In genomic region chr7:106070567-106071254, GRCh38 we compare ENCODE assay signal across 8 cellular contexts. TPM values are rescaled to one million over a fixed set of nuclear protein-coding genes. Genes with fewer than 3 reads are reported as not detected.
DNase-seq lines count a peak whose midpoint lies in the region; ATAC-seq and TF ChIP-seq lines count a peak whose summit lies in the region.

No MANE protein-coding gene starts in this region.

- H3K27ac ChIP-seq in OCI-LY1 (ENCODE audit: low read depth, low read length, poor library complexity, severe bottlenecking): peak overlapping the region; percentile 99
- H3K27ac ChIP-seq in esophagus muscularis mucosa (replicated peaks in 1 of 4): peak overlapping the region; percentile 74 to 86 (median 86)
- H3K27ac ChIP-seq in thyroid gland: peak overlapping the region; percentile 68 to 96 (median 91)

- no peaks in the 10 kb centered on the region for H3K79me2 ChIP-seq in OCI-LY1 (ENCODE audit: insufficient read depth, low read length)

- no peaks in the 10 kb centered on the region for H3K36me3 Mint-ChIP-seq in activated naive CD4-positive, alpha-beta T cell treated with anti-CD3 and anti-CD28 coated beads, Interleukin-2, amount 50 U/mL, for 24 hours

- H3K36me3 ChIP-seq in OCI-LY1 (ENCODE audit: insufficient read depth, low read length): no peaks in the 10 kb centered on the region
- H3K36me3 ChIP-seq in esophagus muscularis mucosa: no peaks in the 10 kb centered on the region
- no peaks in the 10 kb centered on the region for H3K36me3 ChIP-seq in thyroid gland

- H3K9me2 ChIP-seq in OCI-LY1 (ENCODE audit: low read depth, low read length): no peaks in the 10 kb centered on the region

- H3K4me3 Mint-ChIP-seq in activated naive CD4-positive, alpha-beta T cell treated with anti-CD3 and anti-CD28 coated beads, Interleukin-2, amount 50 U/mL, for 24 hours: peak overlapping the region; percentile 81

- no peak overlapping the region for H2AFZ ChIP-seq in OCI-LY1 (ENCODE audit: low read length)

- no peaks in the 10 kb centered on the region for H3K27me3 Mint-ChIP-seq in activated naive CD4-positive, alpha-beta T cell treated with anti-CD3 and anti-CD28 coated beads, Interleukin-2, amount 50 U/mL, for 24 hours

- TF ChIP-seq EP300 in esophagus muscularis mucosa (IDR thresholded peaks at IDR 0.05): no peak

- peak overlapping the region; percentile 95 for H3K27ac Mint-ChIP-seq in activated naive CD4-positive, alpha-beta T cell treated with anti-CD3 and anti-CD28 coated beads, Interleukin-2, amount 50 U/mL, for 24 hours

- H3K4me1 Mint-ChIP-seq in activated naive CD4-positive, alpha-beta T cell treated with anti-CD3 and anti-CD28 coated beads, Interleukin-2, amount 50 U/mL, for 24 hours: peaks cover 54% of the 10 kb centered on the region

- H3K4me1 ChIP-seq in OCI-LY1 (ENCODE audit: insufficient read depth, low read length, severe bottlenecking) (peaks cover 91% of the 10 kb centered on the region), esophagus muscularis mucosa (peaks cover 48 to 97% (median 87%) of the 10 kb centered on the region in 4 donors), thyroid gland (peaks cover 45 to 59% of the 10 kb centered on the region in 2 donors)

- WGBS in esophagus muscularis mucosa: 90% methylated on average over 8 of the region's 8 CpGs
- 48 to 50% methylated on average over 8 of the region's 8 CpGs for WGBS in thyroid gland, 2 donors

- H3K9me3 ChIP-seq in OCI-LY1 (ENCODE audit: low read length) (no peaks in the 10 kb centered on the region), esophagus muscularis mucosa (no peaks in the 10 kb centered on the region), thyroid gland (no peaks in the 10 kb centered on the region)

- H3K9ac ChIP-seq in OCI-LY1 (ENCODE audit: low read length): peak overlapping the region; percentile 92

- H4K20me1 ChIP-seq in OCI-LY1 (ENCODE audit: insufficient read depth, low read length): no peaks in the 10 kb centered on the region

- TF ChIP-seq CTCF in OCI-LY1 (IDR thresholded peaks at IDR 0.05; ENCODE audit: low read length) (no peak), esophagus muscularis mucosa (IDR thresholded peaks at IDR 0.05) (no peak), thyroid gland (IDR thresholded peaks at IDR 0.05) (no peak)

- no peak for ATAC-seq in HG03378 (IDR thresholded peaks at IDR 0.05; ENCODE audit: unreplicated experiment)
- no peak for ATAC-seq in HG02763 (IDR thresholded peaks at IDR 0.05; ENCODE audit: unreplicated experiment)
- no peak for ATAC-seq in GM19023 (IDR thresholded peaks at IDR 0.05; ENCODE audit: unreplicated experiment)

- H3K4me2 ChIP-seq in OCI-LY1 (ENCODE audit: low read length): peak overlapping the region; percentile 89

- peaks cover 13% of the 10 kb centered on the region for H3F3A ChIP-seq in OCI-LY1 (ENCODE audit: insufficient read depth, low read length)

- H3K27me3 ChIP-seq in OCI-LY1 (ENCODE audit: insufficient read depth, low read length) (no peaks in the 10 kb centered on the region), esophagus muscularis mucosa (no peaks in the 10 kb centered on the region), thyroid gland (no peaks in the 10 kb centered on the region)

- intact Hi-C loops in esophagus muscularis mucosa (cut with DNase I) (no loop called here), thyroid gland (cut with DNase I) (loop anchor here (5.0 kb wide), 1 partner anchor 37 kb away; no protein-coding TSS in a partner anchor)

- DNase-seq in activated naive CD4-positive, alpha-beta T cell treated with anti-CD3 and anti-CD28 coated beads, Interleukin-2, amount 50 U/mL, for 16 hours: no peak
- DNase-seq in esophagus muscularis mucosa (ENCODE audit: extremely low spot score) (no peak), thyroid gland (peak; percentile 53 to 58)

- H3K4me3 ChIP-seq in OCI-LY1 (ENCODE audit: low read depth, low read length, poor library complexity, severe bottlenecking): peak overlapping the region; percentile 60
- no peak overlapping the region for H3K4me3 ChIP-seq in esophagus muscularis mucosa
- H3K4me3 ChIP-seq in thyroid gland (replicated peaks in 1 of 3): no peak overlapping the region

- H3K9me3 Mint-ChIP-seq in activated naive CD4-positive, alpha-beta T cell treated with anti-CD3 and anti-CD28 coated beads, Interleukin-2, amount 50 U/mL, for 24 hours: no peaks in the 10 kb centered on the region

- TF ChIP-seq POLR2A in esophagus muscularis mucosa (IDR thresholded peaks at IDR 0.05; ENCODE audit: low read depth): no peak
- TF ChIP-seq POLR2A in thyroid gland (IDR thresholded peaks at IDR 0.05): no peak

RNA-seq across cellular contexts. Expression of gene SYPL1, which starts 41.4 kb away (rescaled TPM):
- total RNA-seq in esophagus muscularis mucosa (100 to 1,000 TPM in 1 of 4 donors, 10 to 100 TPM in 3; 83.6 to 135 (median 90.8) TPM), thyroid gland (100 to 1,000 TPM; 119 to 165 (median 132) TPM)

Comparison
In these comparisons a context has a peak if more than half of its experiments do, and no peak if none do; other contexts are left out.
1. DNase-seq: peak in thyroid gland (2 of 2); none in activated naive CD4-positive, alpha-beta T cell treated with anti-CD3 and anti-CD28 coated beads, Interleukin-2, amount 50 U/mL, for 16 hours (single experiment) and esophagus muscularis mucosa (single experiment).
2. Peak in every context shown above with its lines, with median percentiles within 50 percentile points of each other: H3K27ac ChIP-seq.